Comparison of ENCODE assay signal across 11 cellular contexts in the genomic region with DNA sequence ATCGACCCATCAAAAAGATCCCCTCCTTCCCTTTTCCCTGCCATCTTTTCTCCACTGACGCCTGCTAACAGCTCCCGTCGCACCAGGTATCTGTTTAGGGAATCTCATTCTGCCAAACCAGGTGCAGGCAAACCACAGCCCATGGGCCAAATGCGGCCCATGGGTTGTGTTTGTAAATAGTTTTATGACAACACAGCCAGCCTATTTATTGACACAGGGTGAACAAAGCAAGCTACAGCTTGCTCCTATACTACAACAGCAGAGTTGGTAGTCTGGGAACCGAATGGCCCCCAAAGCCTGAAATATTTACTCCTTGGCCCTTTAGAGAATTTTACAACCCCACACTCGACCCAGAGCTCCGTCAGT. TPM values are rescaled to one million over a fixed set of nuclear protein-coding genes. Genes with fewer than 3 reads are reported as not detected.
A peak's percentile ranks its signal among the peaks of the same experiment; 100 is the strongest.
DNase-seq lines count a peak whose midpoint lies in the region; ATAC-seq, FAIRE-seq and TF ChIP-seq lines count a peak whose summit lies in the region.
"Had no signal": no experiment of that assay in that cellular context is flagged by ENCODE, and none has a peak within 500 bp of the region (broad histone marks: within the 10 kb centered on the region; RNA-seq: fewer than 3 reads in every experiment).

No MANE protein-coding gene starts in this region.

- peak overlapping the region; percentile 72 for H2AFZ ChIP-seq in GM12878 (ENCODE audit: control insufficient read depth, low read depth, low read length)

- FAIRE-seq in GM12878 (lab: Jason Lieb, UNC): peak; percentile 27

- CTCF ChIA-PET in GM12878 (lab: Yijun Ruan, JAX): interaction anchor here (1.1 to 1.7 kb wide), 3 partner anchors 70 to 140 kb away, joined by 3 to 7 read pairs (median 4); no protein-coding TSS in a partner anchor

- intact Hi-C loops in GM12878 (cut with micrococcal nuclease; ENCODE audit: unreplicated experiment) (no loop called here), adrenal gland (cut with DNase I) (no loop called here), sciatic nerve (cut with DNase I) (no loop called here)

- no peak for TF ChIP-seq POLR2A in GM12878 (IDR thresholded peaks at IDR 0.05; ENCODE audit: low read depth, low read length)
- no peak for TF ChIP-seq POLR2A in adrenal gland (IDR thresholded peaks at IDR 0.05)

- POLR2A ChIA-PET in GM12878 (lab: Charles Lee): interaction anchor here (0.6 kb wide), 1 partner anchor 18 kb away, joined by 3 read pairs; no protein-coding TSS in a partner anchor

- TF ChIP-seq EP300 in GM12878 (IDR thresholded peaks at IDR 0.05; ENCODE audit: borderline replicate concordance in 1 of 2, control insufficient read depth in 1 of 2, low read depth in 2 of 2, low read length in 2 of 2): no peak

- 49% methylated on average over 8 of the region's 8 CpGs for WGBS in GM12878 (ENCODE audit: insufficient coverage, insufficient replicate concordance, low lambda C conversion rate, missing lambda C conversion rate)
- 68 to 79% (median 71%) methylated on average over 7 to 8 of the region's 8 CpGs for WGBS in adrenal gland, 4 donors

- peak overlapping the region; percentile 73 for H3K4me3 Mint-ChIP-seq in activated T-cell treated with anti-CD3 and anti-CD28 coated beads, Interleukin-2, amount 50 U/mL, for 24 hours
- H3K4me3 Mint-ChIP-seq in stimulated activated memory B cell treated with anti-CD40 and anti-IgM and Interleukin-4, amounts not matched to agents 10 μg/mL and 1 μg/mL and 100 μg/mL, for 72 hours: peak overlapping the region; percentile 74

- H3K27ac Mint-ChIP-seq in activated T-cell treated with anti-CD3 and anti-CD28 coated beads, Interleukin-2, amount 50 U/mL, for 24 hours: peak overlapping the region; percentile 100
- H3K27ac Mint-ChIP-seq in stimulated activated memory B cell treated with anti-CD40 and anti-IgM and Interleukin-4, amounts not matched to agents 10 μg/mL and 1 μg/mL and 100 μg/mL, for 72 hours: peak overlapping the region; percentile 94

- peaks cover 71% of the 10 kb centered on the region for H3K36me3 Mint-ChIP-seq in activated T-cell treated with anti-CD3 and anti-CD28 coated beads, Interleukin-2, amount 50 U/mL, for 24 hours (ENCODE audit: low read depth)
- H3K36me3 Mint-ChIP-seq in stimulated activated memory B cell treated with anti-CD40 and anti-IgM and Interleukin-4, amounts not matched to agents 10 μg/mL and 1 μg/mL and 100 μg/mL, for 72 hours: peaks cover 31% of the 10 kb centered on the region

- RAD21 ChIA-PET in GM12878 (lab: Charles Lee; ENCODE audit: unreplicated experiment): interaction anchor here (0.6 to 1.4 kb wide), 3 partner anchors 10 to 94 kb away, joined by 3 to 4 read pairs (median 3); no protein-coding TSS in a partner anchor

- in situ Hi-C loops in GM12878 (cut with MboI): no loop called here

- no peak; the same call in 2 of the 3 replicates for ATAC-seq in GM12878
- no peak for ATAC-seq in stimulated activated memory B cell treated with anti-CD40 and anti-IgM and Interleukin-4, amounts not matched to agents 10 μg/mL and 1 μg/mL and 100 μg/mL, for 72 hours
- no peak for ATAC-seq in sciatic nerve

- TF ChIP-seq CTCF in GM12878 (IDR thresholded peaks at IDR 0.05 in 2 of 3, conservative IDR thresholded peaks at IDR 0.05 in 1 of 3; ENCODE audit: control insufficient read depth in 2 of 3, extremely low read depth in 1 of 3, insufficient read depth in 1 of 3, low read depth in 3 of 3, low read length in 3 of 3): no peak
- no peak for TF ChIP-seq CTCF in adrenal gland (IDR thresholded peaks at IDR 0.05)

- peak overlapping the region; percentile 87 for H3K27ac ChIP-seq in GM12878 (ENCODE audit: control insufficient read depth, insufficient read depth)
- H3K27ac ChIP-seq in adrenal gland: peak overlapping the region in 2 of 5 donors; percentile 29 to 61

- peak overlapping the region; percentile 73 for H3K9ac ChIP-seq in GM12878 (ENCODE audit: control insufficient read depth, insufficient read depth, low read length)

- no TSS peak for BruUV-seq in GM12878 (replicated peaks; lab: Mats Ljungman, UMichigan)

- H4K20me1 ChIP-seq in GM12878 (ENCODE audit: control insufficient read depth, insufficient read depth): no peaks in the 10 kb centered on the region

- H3K9me3 ChIP-seq in GM12878 (replicated peaks; ENCODE audit: control insufficient read depth, insufficient read depth, low read length): no peaks in the 10 kb centered on the region
- H3K9me3 ChIP-seq in adrenal gland (replicated peaks in 1 of 3): no peaks in the 10 kb centered on the region

- no peaks in the 10 kb centered on the region for H3K27me3 Mint-ChIP-seq in activated T-cell treated with anti-CD3 and anti-CD28 coated beads, Interleukin-2, amount 50 U/mL, for 24 hours
- no peaks in the 10 kb centered on the region for H3K27me3 Mint-ChIP-seq in stimulated activated memory B cell treated with anti-CD40 and anti-IgM and Interleukin-4, amounts not matched to agents 10 μg/mL and 1 μg/mL and 100 μg/mL, for 72 hours

- H3K79me2 ChIP-seq in GM12878 (ENCODE audit: control insufficient read depth, insufficient read depth, low read length): peaks cover 59% of the 10 kb centered on the region

- H3K4me3 ChIP-seq in GM12878 (peak overlapping the region; percentile 63), adrenal gland (no peak overlapping the region)

- H3K27me3 ChIP-seq in GM12878 (replicated peaks in 1 of 2; ENCODE audit: control insufficient read depth in 2 of 2, insufficient read depth in 2 of 2, low read length in 1 of 2) (no peaks in the 10 kb centered on the region), adrenal gland (no peaks in the 10 kb centered on the region)

- no peak for TF ChIP-seq RAD21 in GM12878 (IDR thresholded peaks at IDR 0.05; ENCODE audit: insufficient read depth, low read depth, low read length)

- H3K9me3 Mint-ChIP-seq in activated T-cell treated with anti-CD3 and anti-CD28 coated beads, Interleukin-2, amount 50 U/mL, for 24 hours: no peaks in the 10 kb centered on the region
- H3K9me3 Mint-ChIP-seq in stimulated activated memory B cell treated with anti-CD40 and anti-IgM and Interleukin-4, amounts not matched to agents 10 μg/mL and 1 μg/mL and 100 μg/mL, for 72 hours: no peaks in the 10 kb centered on the region

- SMC1A ChIA-PET in GM12878 (lab: Charles Lee; ENCODE audit: uncharacterized antibody, unreplicated experiment): interaction anchor here (1.1 to 1.5 kb wide), 7 partner anchors 11 to 124 kb away, joined by 3 to 6 read pairs (median 4); no protein-coding TSS in a partner anchor

- DNase-seq in activated T-cell treated with anti-CD3 and anti-CD28 coated beads, Interleukin-2, amount 50 U/mL, for 24 hours: no peak
- DNase-seq in activated T-cell treated with anti-CD3 and anti-CD28 coated beads, Interleukin-2, amount 50 U/mL, for 48 hours: no peak
- DNase-seq in NCI-H1105 (lab: John Stamatoyannopoulos, UW): peak; percentile 72
- no peak for DNase-seq in GM12878 (ENCODE audit: low read depth, low spot score)
- DNase-seq in adrenal gland: no peak
- DNase-seq in sciatic nerve (ENCODE audit: low spot score): no peak
- no peak for DNase-seq in activated gamma-delta T cell treated with Interleukin-2 at 50 U/mL for 16 hours
- DNase-seq: hippocampal formation, NCI-H1694 treated with DMSO at 0.1 percent for 48 hours, SHP77 treated with DMSO at 0.1 percent for 48 hours had no signal

- peak overlapping the region; percentile 94 for H3K4me2 ChIP-seq in GM12878 (ENCODE audit: control insufficient read depth, insufficient read depth)

- H3K4me1 Mint-ChIP-seq in activated T-cell treated with anti-CD3 and anti-CD28 coated beads, Interleukin-2, amount 50 U/mL, for 24 hours (ENCODE audit: low read depth): peaks cover 85% of the 10 kb centered on the region
- peaks cover 88% of the 10 kb centered on the region for H3K4me1 Mint-ChIP-seq in stimulated activated memory B cell treated with anti-CD40 and anti-IgM and Interleukin-4, amounts not matched to agents 10 μg/mL and 1 μg/mL and 100 μg/mL, for 72 hours

- peaks cover 52% of the 10 kb centered on the region for H3K4me1 ChIP-seq in GM12878 (ENCODE audit: control insufficient read depth, insufficient read depth, low read length)
- no peaks in the 10 kb centered on the region for H3K4me1 ChIP-seq in adrenal gland (replicated peaks in 1 of 2)

- H3K36me3 ChIP-seq in GM12878 (ENCODE audit: control insufficient read depth in 2 of 2, insufficient read depth in 2 of 2, low read length in 1 of 2) (peaks cover 2 to 8% of the 10 kb centered on the region in 2 experiments; a peak in 3 of 4 replicates), adrenal gland (replicated peaks in 1 of 2) (no peaks in the 10 kb centered on the region)

TF ChIP-seq in GM12878, 131 proteins besides CTCF, POLR2A, EP300 and RAD21 (continues in another document):
- TF ChIP-seq ASH2L (IDR thresholded peaks at IDR 0.05; ENCODE audit: borderline replicate concordance, low read depth) (no peak), ZNF384 (IDR thresholded peaks at IDR 0.05; ENCODE audit: borderline replicate concordance, low read depth, low read length) (no peak), ZNF24 (IDR thresholded peaks at IDR 0.05) (no peak), BHLHE40 (IDR thresholded peaks at IDR 0.05; ENCODE audit: borderline replicate concordance in 1 of 2, low read depth in 2 of 2, low read length in 1 of 2) (no peak), SREBF1 (IDR thresholded peaks at IDR 0.05; ENCODE audit: low read length) (no peak)

RNA-seq across cellular contexts. Expression of a gene that starts 16.4 kb away (rescaled TPM):
- total RNA-seq in GM12878 (2013; cell fraction: nucleolus; rRNA removed): 24.0 and 24.8 TPM in 2 replicates
- total RNA-seq in GM12878 (2014; rRNA removed) (5.1 TPM in 2 replicates), GM12878 (2014; rRNA removed; fragmentation: Illumina TruSeq; extraction: Trizol) (3.7 and 4.3 TPM in 2 replicates), GM12878 (2021) (17.5 and 20.0 TPM in 2 replicates), adrenal gland (1 to 10 TPM; 2.4 to 7.7 (median 5.2) TPM), sciatic nerve (11.0 TPM)
- 4.4 TPM for polyA plus RNA-seq in GM12878 (2011; ENCODE audit: low read depth)
- polyA plus RNA-seq in GM12878 (2011; rRNA removed) (7.6 and 7.9 TPM in 2 replicates), GM12878 (2014; fragmentation: Illumina TruSeq; extraction: Trizol) (12.3 and 12.7 TPM in 2 replicates), GM12878 (2014; fragmentation: Nextera tagmentation; extraction: Ambion mirVana) (1 to 10 TPM; 3.3 to 7.3 TPM), GM12878 (2014; rRNA removed) (5.6 and 6.8 TPM in 2 replicates), GM12878 (2016; fragmentation: Nextera tagmentation; extraction: Ambion mirVana) (1 to 10 TPM; 7.3 to 7.7 TPM), adrenal gland (1 to 10 TPM; 1.9 to 2.3 (median 2.1) TPM)
- 5.2 and 9.2 TPM in 2 replicates for polyA plus RNA-seq in GM12878 (2011; cell fraction: cytosol; rRNA removed)
- polyA plus RNA-seq in GM12878 (2011; cell fraction: nucleus; rRNA removed): 15.6 and 22.7 TPM in 2 replicates
- 5.3 and 9.1 TPM in 2 replicates for polyA plus RNA-seq in GM12878 (2012)
- polyA minus RNA-seq in GM12878 (2011; rRNA and poly(A)+ RNA removed): 12.2 and 12.7 TPM in 2 replicates
- polyA minus RNA-seq in GM12878 (2011; cell fraction: cytosol; rRNA and poly(A)+ RNA removed): 11.8 and 12.8 TPM in 2 replicates
- polyA minus RNA-seq in GM12878 (2011; cell fraction: nucleus; rRNA and poly(A)+ RNA removed): 10.2 and 22.1 TPM in 2 replicates
